8 cellular contexts compared by ENCODE assay signal in the genomic region with DNA sequence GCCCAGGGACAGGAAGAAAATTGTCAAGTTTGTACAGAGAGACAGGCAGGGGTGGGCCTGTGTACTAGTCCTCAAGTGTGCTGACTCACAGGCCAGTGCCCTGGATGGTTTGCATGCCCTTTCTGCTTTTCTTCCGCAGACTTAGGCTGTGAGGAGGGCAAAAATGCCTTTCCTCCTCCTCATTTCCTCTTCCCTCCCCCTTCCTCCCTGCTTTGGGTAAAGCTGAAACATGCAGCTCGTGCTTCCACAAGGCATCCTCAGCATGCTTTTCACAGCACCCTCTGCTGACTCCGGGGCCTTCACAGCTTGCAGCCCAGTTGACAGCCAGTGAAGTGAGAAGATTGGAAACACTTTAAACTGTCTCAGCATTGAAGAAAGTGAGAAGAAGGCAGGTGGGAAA.
DNase-seq lines count a peak whose midpoint lies in the region; ATAC-seq and TF ChIP-seq lines count a peak whose summit lies in the region.

No MANE protein-coding gene starts in this region.

- peaks cover 21% of the 10 kb centered on the region for H3K4me1 ChIP-seq in neural progenitor cell

- no peaks in the 10 kb centered on the region for H3K27me3 ChIP-seq in neural progenitor cell

- ATAC-seq in GM18867 (IDR thresholded peaks at IDR 0.05; ENCODE audit: unreplicated experiment) = no peak
- ATAC-seq in activated naive CD8-positive, alpha-beta T cell treated with anti-CD3 and anti-CD28 coated beads, Interleukin-2, amount 50 U/mL, for 24 hours = no peak

- peak overlapping the region; percentile 51 for H2AFZ ChIP-seq in neural progenitor cell (replicated peaks)

- DNase-seq in Daoy (ENCODE audit: low read depth) (peak; percentile 92), RPMI7951 (ENCODE audit: low read depth) (peak; percentile 85), fibroblast of peridontal ligament (ENCODE audit: extremely low read depth) (peak; percentile 95), neural progenitor cell (ENCODE audit: low spot score) (peak; percentile 58), NCI-H524 (lab: John Stamatoyannopoulos, UW) (no peak)
- no peak for DNase-seq in activated naive CD4-positive, alpha-beta T cell treated with Interleukin-2 at 50 U/mL for 16 hours
- no peak for DNase-seq in activated naive CD8-positive, alpha-beta T cell treated with anti-CD3 and anti-CD28 coated beads, Interleukin-2, amount 50 U/mL, for 24 hours

- no peak overlapping the region for H3K27ac ChIP-seq in neural progenitor cell

- H3K9me3 ChIP-seq in neural progenitor cell (ENCODE audit: low read depth) = no peaks in the 10 kb centered on the region

- peaks cover 5% of the 10 kb centered on the region for H3K27me3 Mint-ChIP-seq in neural progenitor cell (ENCODE audit: insufficient read depth, low read depth)
- H3K27me3 Mint-ChIP-seq in activated naive CD8-positive, alpha-beta T cell treated with anti-CD3 and anti-CD28 coated beads, Interleukin-2, amount 50 U/mL, for 24 hours = no peaks in the 10 kb centered on the region

- no peaks in the 10 kb centered on the region for H4K20me1 ChIP-seq in neural progenitor cell (ENCODE audit: low read depth)

- H3K36me3 Mint-ChIP-seq in neural progenitor cell = peaks cover 2% of the 10 kb centered on the region
- H3K36me3 Mint-ChIP-seq in activated naive CD8-positive, alpha-beta T cell treated with anti-CD3 and anti-CD28 coated beads, Interleukin-2, amount 50 U/mL, for 24 hours (ENCODE audit: low read depth) = no peaks in the 10 kb centered on the region

- no peaks in the 10 kb centered on the region for H3F3A ChIP-seq in neural progenitor cell (ENCODE audit: low read depth)

- H3K4me1 Mint-ChIP-seq in neural progenitor cell = peaks cover 16% of the 10 kb centered on the region
- H3K4me1 Mint-ChIP-seq in activated naive CD8-positive, alpha-beta T cell treated with anti-CD3 and anti-CD28 coated beads, Interleukin-2, amount 50 U/mL, for 24 hours = no peaks in the 10 kb centered on the region

- H3K9ac ChIP-seq in neural progenitor cell = no peak overlapping the region

- no peak overlapping the region for H3K27ac Mint-ChIP-seq in neural progenitor cell
- no peak overlapping the region for H3K27ac Mint-ChIP-seq in activated naive CD8-positive, alpha-beta T cell treated with anti-CD3 and anti-CD28 coated beads, Interleukin-2, amount 50 U/mL, for 24 hours

- TF ChIP-seq CTCF in neural progenitor cell (IDR thresholded peaks at IDR 0.05) = peak; percentile 17

- H3K4me2 ChIP-seq in neural progenitor cell = peak overlapping the region; percentile 6

- H3K79me2 ChIP-seq in neural progenitor cell (ENCODE audit: low read depth) = no peaks in the 10 kb centered on the region

- H3K4me3 ChIP-seq in neural progenitor cell = no peak overlapping the region

- H3K9me3 Mint-ChIP-seq in neural progenitor cell = no peaks in the 10 kb centered on the region
- H3K9me3 Mint-ChIP-seq in activated naive CD8-positive, alpha-beta T cell treated with anti-CD3 and anti-CD28 coated beads, Interleukin-2, amount 50 U/mL, for 24 hours = no peaks in the 10 kb centered on the region

- H3K36me3 ChIP-seq in neural progenitor cell = no peaks in the 10 kb centered on the region

- H3K4me3 Mint-ChIP-seq in neural progenitor cell = no peak overlapping the region
- no peak overlapping the region for H3K4me3 Mint-ChIP-seq in activated naive CD8-positive, alpha-beta T cell treated with anti-CD3 and anti-CD28 coated beads, Interleukin-2, amount 50 U/mL, for 24 hours

Comparison
In these comparisons a context has a peak if more than half of its experiments do, and no peak if none do; other contexts are left out.
1. DNase-seq: peak in Daoy (single experiment), RPMI7951 (single experiment), fibroblast of peridontal ligament (single experiment) and neural progenitor cell (single experiment); none in NCI-H524 (0 of 2), activated naive CD4-positive, alpha-beta T cell treated with Interleukin-2 at 50 U/mL for 16 hours (single experiment) and activated naive CD8-positive, alpha-beta T cell treated with anti-CD3 and anti-CD28 coated beads, Interleukin-2, amount 50 U/mL, for 24 hours (single experiment).